8 cellular contexts compared by ENCODE assay signal in the genomic region with DNA sequence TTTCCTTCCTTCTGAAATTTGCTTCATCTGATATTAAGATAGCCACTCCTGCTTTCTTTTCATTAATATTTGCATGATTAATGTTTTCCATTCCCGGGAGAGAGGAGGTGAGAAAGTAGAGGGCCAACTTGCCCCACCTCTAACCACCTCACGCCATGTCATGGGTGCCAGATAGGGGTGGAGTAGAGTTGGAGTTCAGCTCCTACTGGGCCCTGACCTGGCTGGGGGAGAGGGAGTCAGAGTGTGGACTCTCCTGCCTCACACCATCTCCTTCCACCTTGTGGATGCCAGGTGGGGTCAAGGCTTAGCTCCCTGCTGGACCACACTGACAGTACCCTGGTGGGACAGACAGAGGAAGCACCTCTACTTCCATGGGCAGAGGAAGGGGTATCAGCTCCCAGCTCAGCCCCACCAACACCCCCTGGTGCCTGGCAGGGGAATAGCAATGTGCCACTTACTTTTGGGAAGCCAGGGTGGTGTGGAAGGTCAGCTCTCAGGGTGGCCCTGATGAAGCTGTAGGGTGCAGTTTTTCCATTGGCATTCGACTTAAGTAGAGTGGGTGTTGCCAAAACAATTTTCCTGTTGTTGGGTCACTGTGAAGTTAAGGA. TPM values are rescaled to one million over a fixed set of nuclear protein-coding genes. Genes with fewer than 3 reads are reported as not detected.
DNase-seq lines count a peak whose midpoint lies in the region; ATAC-seq and TF ChIP-seq lines count a peak whose summit lies in the region.

No MANE protein-coding gene starts in this region.

- H3K27ac Mint-ChIP-seq in activated CD4-positive, alpha-beta T cell treated with anti-CD3 and anti-CD28 coated beads for 36 hours: no peak overlapping the region

- H3K4me3 ChIP-seq in epithelial cell of proximal tubule (ENCODE audit: low read depth, low read length): no peak overlapping the region
- no peak overlapping the region for H3K4me3 ChIP-seq in uterus

- peaks cover 4% of the 10 kb centered on the region for H3K9me3 Mint-ChIP-seq in activated CD4-positive, alpha-beta T cell treated with anti-CD3 and anti-CD28 coated beads for 36 hours (ENCODE audit: low read depth)

- no peaks in the 10 kb centered on the region for H3K4me1 ChIP-seq in uterus

- DNase-seq in activated CD4-positive, alpha-beta T cell treated with anti-CD3 and anti-CD28 coated beads for 36 hours: peak; percentile 68
- no peak for DNase-seq in activated CD4-positive, alpha-beta T cell treated with anti-CD3 and anti-CD28 coated beads for 1 hour
- DNase-seq in UCSD-AML1 (lab: John Stamatoyannopoulos, UW; ENCODE audit: unreplicated experiment) (peak; percentile 25), epithelial cell of proximal tubule (ENCODE audit: low read depth) (no peak), superior temporal gyrus (ENCODE audit: extremely low spot score) (no peak), hippocampal formation (lab: John Stamatoyannopoulos, UW) (no peak), uterus (no peak)
- DNase-seq in stimulated activated CD8-positive, alpha-beta memory T cell treated with anti-CD3 and anti-CD28 coated beads, Interleukin-7, amount 100 ng/mL, for 24 hours (ENCODE audit: low read depth): peak; percentile 21

- no peaks in the 10 kb centered on the region for H3K27me3 ChIP-seq in uterus

- intact Hi-C loops in activated CD4-positive, alpha-beta T cell treated with anti-CD3 and anti-CD28 coated beads for 36 hours (cut with DNase I, micrococcal nuclease): loop anchor here (1.0 to 10.0 kb wide), 2 partner anchors 47 to 852 kb away; no protein-coding TSS in a partner anchor
- intact Hi-C loops in uterus (cut with DNase I; ENCODE audit: low total_unique reads): no loop called here

- POLR2A ChIA-PET in activated CD4-positive, alpha-beta T cell treated with anti-CD3 and anti-CD28 coated beads for 36 hours (lab: Charles Lee): interaction anchor here (1.1 kb wide), 1 partner anchor 277 kb away, joined by 3 read pairs; no protein-coding TSS in a partner anchor

- H3K36me3 ChIP-seq in uterus: no peaks in the 10 kb centered on the region

- CTCF ChIA-PET in activated CD4-positive, alpha-beta T cell treated with anti-CD3 and anti-CD28 coated beads for 36 hours (lab: Charles Lee): interaction anchor here (0.6 to 2.9 kb wide), 13 partner anchors 8 to 852 kb away, joined by 3 to 17 read pairs (median 4); no protein-coding TSS in a partner anchor

- ATAC-seq in activated CD4-positive, alpha-beta T cell treated with anti-CD3 and anti-CD28 coated beads for 36 hours: peak; percentile 76

- peak; percentile 53 for TF ChIP-seq CTCF in epithelial cell of proximal tubule (conservative IDR thresholded peaks at IDR 0.05; ENCODE audit: low read depth, low read length)
- no peak for TF ChIP-seq CTCF in uterus (IDR thresholded peaks at IDR 0.05)

- H3K27me3 Mint-ChIP-seq in activated CD4-positive, alpha-beta T cell treated with anti-CD3 and anti-CD28 coated beads for 36 hours: no peaks in the 10 kb centered on the region

- H3K36me3 Mint-ChIP-seq in activated CD4-positive, alpha-beta T cell treated with anti-CD3 and anti-CD28 coated beads for 36 hours (ENCODE audit: low read depth): peaks cover 8% of the 10 kb centered on the region

- no peak for TF ChIP-seq POLR2A in uterus (IDR thresholded peaks at IDR 0.05)

- H3K27ac ChIP-seq in uterus: no peak overlapping the region

- no peak overlapping the region for H3K4me3 Mint-ChIP-seq in activated CD4-positive, alpha-beta T cell treated with anti-CD3 and anti-CD28 coated beads for 36 hours

- H3K9me3 ChIP-seq in uterus: no peaks in the 10 kb centered on the region

- H3K4me1 Mint-ChIP-seq in activated CD4-positive, alpha-beta T cell treated with anti-CD3 and anti-CD28 coated beads for 36 hours: peaks cover 5% of the 10 kb centered on the region

RNA-seq across cellular contexts. Expression of gene CHST12, which starts 28.0 kb away (rescaled TPM):
- total RNA-seq in activated CD4-positive, alpha-beta T cell treated with anti-CD3 and anti-CD28 coated beads for 36 hours: 1 to 10 TPM; 1.8 to 1.9 TPM
- total RNA-seq in epithelial cell of proximal tubule: 7.2 and 10.6 TPM in 2 replicates
- total RNA-seq in uterus: 10 to 100 TPM in 1 of 4 donors, 1 to 10 TPM in 3; 5.6 to 30.5 (median 8.3) TPM

RNA-seq across cellular contexts. Expression of gene GRIFIN, which starts 44.8 kb away (rescaled TPM):
- not detected for total RNA-seq in activated CD4-positive, alpha-beta T cell treated with anti-CD3 and anti-CD28 coated beads for 36 hours
- total RNA-seq in epithelial cell of proximal tubule (not detected in 2 replicates), uterus (not detected)

Comparison
In these comparisons a context has a peak if more than half of its experiments do, and no peak if none do; other contexts are left out.
1. DNase-seq: peak in activated CD4-positive, alpha-beta T cell treated with anti-CD3 and anti-CD28 coated beads for 36 hours (single experiment), UCSD-AML1 (single experiment) and stimulated activated CD8-positive, alpha-beta memory T cell treated with anti-CD3 and anti-CD28 coated beads, Interleukin-7, amount 100 ng/mL, for 24 hours (single experiment); none in activated CD4-positive, alpha-beta T cell treated with anti-CD3 and anti-CD28 coated beads for 1 hour (single experiment), epithelial cell of proximal tubule (single experiment), superior temporal gyrus (single experiment), hippocampal formation (0 of 2) and uterus (0 of 2).